14 cellular contexts compared by ENCODE assay signal in genomic region chr10:71763352-71764127, GRCh38. TPM values are rescaled to one million over a fixed set of nuclear protein-coding genes. Genes with fewer than 3 reads are reported as not detected.
DNase-seq lines count a peak whose midpoint lies in the region; ATAC-seq and TF ChIP-seq lines count a peak whose summit lies in the region.
"Had no signal": no experiment of that assay in that cellular context is flagged by ENCODE, and none has a peak within 500 bp of the region (broad histone marks: within the 10 kb centered on the region; RNA-seq: fewer than 3 reads in every experiment).

No MANE protein-coding gene starts in this region.

- 40 to 68% methylated on average over 3 to 11 of the region's 11 CpGs for WGBS in transverse colon (ENCODE audit: low coverage in 1 of 2), 2 donors

- in situ Hi-C loops in transverse colon (cut with MboI; ENCODE audit: low pct_ligation_motif_present in 1 of 4, low pct_unique_long_range_greater_than_20kb in 1 of 4, low sequenced_read_pairs in 3 of 4): no loop called here

- POLR2A ChIA-PET in activated naive CD8-positive, alpha-beta T cell treated with anti-CD3 and anti-CD28 coated beads, Interleukin-2, amount 10 ng/mL, durations not matched to agents 7 days and 5 days (lab: Charles Lee): interaction anchor here (1.4 to 15.2 kb wide), 4 partner anchors 10 to 36 kb away, joined by 3 to 341 read pairs (median 11); partner anchors contain the start of gene VSIR

- peaks cover 35% of the 10 kb centered on the region for H3K36me3 Mint-ChIP-seq in activated naive CD8-positive, alpha-beta T cell treated with anti-CD3 and anti-CD28 coated beads, Interleukin-2, amount 10 ng/mL, durations not matched to agents 7 days and 5 days
- H3K36me3 Mint-ChIP-seq: neural progenitor cell had no signal

- H3K4me3 Mint-ChIP-seq in activated naive CD8-positive, alpha-beta T cell treated with anti-CD3 and anti-CD28 coated beads, Interleukin-2, amount 10 ng/mL, durations not matched to agents 7 days and 5 days: no peak overlapping the region
- H3K4me3 Mint-ChIP-seq: neural progenitor cell had no signal

- H3K4me1 ChIP-seq in lower lobe of right lung (peaks cover 88% of the 10 kb centered on the region), transverse colon (peaks cover 49 to 73% (median 57%) of the 10 kb centered on the region in 4 donors)

- TF ChIP-seq EP300 in transverse colon (IDR thresholded peaks at IDR 0.05; ENCODE audit: low read depth): no peak

- peak overlapping the region; percentile 80 for H3K27ac Mint-ChIP-seq in activated naive CD8-positive, alpha-beta T cell treated with anti-CD3 and anti-CD28 coated beads, Interleukin-2, amount 10 ng/mL, durations not matched to agents 7 days and 5 days
- H3K27ac Mint-ChIP-seq: activated T-helper 2 cell treated with anti-CD3 and anti-CD28 coated beads, Interferon-gamma antibody, Interleukin-2, Interleukin-4, amounts not matched to agents 10 μg/mL and 5 μg/mL and 100 μg/mL, durations not matched to agents 14 hours and 24 hours and 36 hours; neural progenitor cell had no signal

- H3K9me3 ChIP-seq in lower lobe of right lung (no peaks in the 10 kb centered on the region), transverse colon (no peaks in the 10 kb centered on the region)

- no peak for TF ChIP-seq POLR2A in transverse colon (IDR thresholded peaks at IDR 0.05)

- intact Hi-C loops in Right ventricle myocardium superior (cut with DNase I): no loop called here
- intact Hi-C loops in left cardiac atrium (cut with DNase I): no loop called here
- intact Hi-C loops in lower lobe of right lung (cut with DNase I): no loop called here
- intact Hi-C loops in transverse colon (cut with DNase I; ENCODE audit: low total_unique reads): no loop called here

- H3K9me3 Mint-ChIP-seq in activated naive CD8-positive, alpha-beta T cell treated with anti-CD3 and anti-CD28 coated beads, Interleukin-2, amount 10 ng/mL, durations not matched to agents 7 days and 5 days: no peaks in the 10 kb centered on the region
- H3K9me3 Mint-ChIP-seq: activated T-helper 2 cell treated with anti-CD3 and anti-CD28 coated beads, Interferon-gamma antibody, Interleukin-2, Interleukin-4, amounts not matched to agents 10 μg/mL and 5 μg/mL and 100 μg/mL, durations not matched to agents 14 hours and 24 hours and 36 hours; neural progenitor cell had no signal

- H3K27me3 Mint-ChIP-seq in activated naive CD8-positive, alpha-beta T cell treated with anti-CD3 and anti-CD28 coated beads, Interleukin-2, amount 10 ng/mL, durations not matched to agents 7 days and 5 days: no peaks in the 10 kb centered on the region

- no peak for TF ChIP-seq CTCF in lower lobe of right lung (IDR thresholded peaks at IDR 0.05)
- TF ChIP-seq CTCF in transverse colon (IDR thresholded peaks at IDR 0.05): no peak

- H3K36me3 ChIP-seq in lower lobe of right lung: peaks cover 56% of the 10 kb centered on the region
- peaks cover 0 to 6% (median 0%) of the 10 kb centered on the region in 4 donors for H3K36me3 ChIP-seq in transverse colon
- H3K36me3 ChIP-seq: neural progenitor cell had no signal

- H3K27me3 ChIP-seq in lower lobe of right lung (ENCODE audit: low read depth): no peaks in the 10 kb centered on the region
- H3K27me3 ChIP-seq in transverse colon: no peaks in the 10 kb centered on the region
- H3K27me3 ChIP-seq: neural progenitor cell had no signal

- DNase-seq in Right ventricle myocardium superior (peak; percentile 38), left cardiac atrium (no peak), lower lobe of right lung (no peak), transverse colon (no peak), HK-2 (ENCODE audit: unreplicated experiment) (no peak), HuH-7 (ENCODE audit: low spot score) (no peak)
- no peak for DNase-seq in activated naive CD8-positive, alpha-beta T cell treated with anti-CD3 and anti-CD28 coated beads, Interleukin-2, amount 10 ng/mL, durations not matched to agents 7 days and 5 days
- DNase-seq: foreskin melanocyte, NCI-H2227 treated with DMSO at 0.1 percent for 48 hours had no signal

- H3K27ac ChIP-seq in lower lobe of right lung (peak overlapping the region; percentile 96), transverse colon (peak overlapping the region; percentile 22 to 98 (median 68))
- H3K27ac ChIP-seq: neural progenitor cell, VCaP had no signal

- H3K4me3 ChIP-seq in lower lobe of right lung (no peak overlapping the region), transverse colon (no peak overlapping the region)
- H3K4me3 ChIP-seq: neural progenitor cell had no signal

- ATAC-seq in Right ventricle myocardium superior (ENCODE audit: poor library complexity) (no peak), left cardiac atrium (no peak), lower lobe of right lung (no peak), HG02610 (IDR thresholded peaks at IDR 0.05; ENCODE audit: unreplicated experiment) (no peak)
- no peak for ATAC-seq in activated naive CD8-positive, alpha-beta T cell treated with anti-CD3 and anti-CD28 coated beads, Interleukin-2, amount 10 ng/mL, durations not matched to agents 7 days and 5 days (ENCODE audit: low read depth)

- peaks cover 62% of the 10 kb centered on the region for H3K4me1 Mint-ChIP-seq in activated naive CD8-positive, alpha-beta T cell treated with anti-CD3 and anti-CD28 coated beads, Interleukin-2, amount 10 ng/mL, durations not matched to agents 7 days and 5 days

RNA-seq across cellular contexts. Expression of gene VSIR, which starts 9.8 kb away (rescaled TPM):
- total RNA-seq in Right ventricle myocardium superior (116 TPM), left cardiac atrium (10 to 100 TPM; 40.6 to 65.3 TPM), lower lobe of right lung (117 TPM), transverse colon (10 to 100 TPM; 54.3 to 77.0 (median 61.6) TPM)
- total RNA-seq in activated naive CD8-positive, alpha-beta T cell treated with anti-CD3 and anti-CD28 coated beads, Interleukin-2, amount 10 ng/mL, durations not matched to agents 7 days and 5 days: 100 to 1,000 TPM; 124 to 125 TPM

RNA-seq across cellular contexts. Expression of gene C10orf105, which starts 44.0 kb away (rescaled TPM):
- total RNA-seq in Right ventricle myocardium superior (0.05 TPM), left cardiac atrium (under 1 TPM; 0.27 to 0.47 TPM), lower lobe of right lung (0.32 TPM), transverse colon (under 1 TPM in 1 of 4 donors, not detected in 3; 0.16 TPM)
- total RNA-seq in activated naive CD8-positive, alpha-beta T cell treated with anti-CD3 and anti-CD28 coated beads, Interleukin-2, amount 10 ng/mL, durations not matched to agents 7 days and 5 days: under 1 TPM; 0.17 to 0.30 TPM
- total RNA-seq: kidney epithelial cell had no signal
